23 cellular contexts compared by ENCODE assay signal in the genomic region with DNA sequence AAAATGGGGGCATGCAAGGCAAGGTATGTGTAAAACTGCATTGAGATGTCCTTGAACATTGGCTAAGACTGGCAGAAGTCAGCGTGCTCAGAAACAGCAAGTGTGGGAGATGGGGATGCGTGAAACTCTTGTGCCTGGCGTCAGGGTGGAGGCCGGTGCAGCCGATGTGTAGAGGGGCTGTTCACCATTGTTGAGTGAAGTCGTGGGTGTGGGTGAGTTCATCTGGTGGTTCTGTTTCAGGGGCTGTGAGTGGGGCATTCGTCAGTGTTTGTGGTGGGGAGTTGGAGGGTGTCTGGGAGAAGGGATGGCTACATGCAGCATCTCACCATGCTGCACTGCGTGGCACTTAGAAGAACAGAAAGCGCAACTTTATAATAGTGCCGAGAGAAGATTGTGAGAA. TPM values are rescaled to one million over a fixed set of nuclear protein-coding genes. Genes with fewer than 3 reads are reported as not detected.
DNase-seq lines count a peak whose midpoint lies in the region; ATAC-seq and TF ChIP-seq lines count a peak whose summit lies in the region.
"Had no signal": no experiment of that assay in that cellular context is flagged by ENCODE, and none has a peak within 500 bp of the region (broad histone marks: within the 10 kb centered on the region; RNA-seq: fewer than 3 reads in every experiment).

No MANE protein-coding gene starts in this region.

- H3K27ac Mint-ChIP-seq in activated naive CD4-positive, alpha-beta T cell treated with anti-CD3 and anti-CD28 coated beads, Interleukin-2, amount 50 U/mL, for 24 hours: no peak overlapping the region
- H3K27ac Mint-ChIP-seq in activated T-helper 1 cell treated with anti-CD3 and anti-CD28 coated beads, Interleukin-12 subunit alpha, Interleukin-12 subunit beta, Interleukin-2, Interleukin-4 antibody, amounts not matched to agents 30 ng/mL and 10 ng/mL and 1 ng/mL, durations not matched to agents 14 hours and 24 hours and 36 hours: peak overlapping the region; percentile 62
- H3K27ac Mint-ChIP-seq in glutamatergic neuron (ENCODE audit: unreplicated experiment): peak overlapping the region; percentile 36
- H3K27ac Mint-ChIP-seq in stimulated activated naive CD8-positive, alpha-beta T cell treated with anti-CD3 and anti-CD28 coated beads, Interleukin-15, Interleukin-2, amounts not matched to agents 100 ng/mL and 50 ng/mL, for 24 hours: peak overlapping the region; percentile 95
- H3K27ac Mint-ChIP-seq in stimulated activated naive B cell treated with anti-CD40 and anti-IgM and Interleukin-4, amounts not matched to agents 10 μg/mL and 1 μg/mL and 100 μg/mL, for 72 hours: no peak overlapping the region

- no peak for ATAC-seq in stimulated activated naive B cell treated with anti-CD40 and anti-IgM and Interleukin-4, amounts not matched to agents 10 μg/mL and 1 μg/mL and 100 μg/mL, for 72 hours (replicated peaks)
- no peak for ATAC-seq in HG03280 (IDR thresholded peaks at IDR 0.05; ENCODE audit: unreplicated experiment)
- ATAC-seq: foreskin keratinocyte had no signal

- no peaks in the 10 kb centered on the region for H3K9me3 Mint-ChIP-seq in activated naive CD4-positive, alpha-beta T cell treated with anti-CD3 and anti-CD28 coated beads, Interleukin-2, amount 50 U/mL, for 24 hours
- no peaks in the 10 kb centered on the region for H3K9me3 Mint-ChIP-seq in activated T-helper 1 cell treated with anti-CD3 and anti-CD28 coated beads, Interleukin-12 subunit alpha, Interleukin-12 subunit beta, Interleukin-2, Interleukin-4 antibody, amounts not matched to agents 30 ng/mL and 10 ng/mL and 1 ng/mL, durations not matched to agents 14 hours and 24 hours and 36 hours
- H3K9me3 Mint-ChIP-seq in glutamatergic neuron (ENCODE audit: unreplicated experiment): peaks cover 3% of the 10 kb centered on the region
- H3K9me3 Mint-ChIP-seq in stimulated activated naive CD8-positive, alpha-beta T cell treated with anti-CD3 and anti-CD28 coated beads, Interleukin-15, Interleukin-2, amounts not matched to agents 100 ng/mL and 50 ng/mL, for 24 hours: no peaks in the 10 kb centered on the region
- H3K9me3 Mint-ChIP-seq in stimulated activated naive B cell treated with anti-CD40 and anti-IgM and Interleukin-4, amounts not matched to agents 10 μg/mL and 1 μg/mL and 100 μg/mL, for 72 hours: no peaks in the 10 kb centered on the region
- H3K9me3 Mint-ChIP-seq: dendritic cell treated with granulocyte-macrophage colony-stimulating factor and Interleukin-4, amounts not matched to agents 40 ng/mL and 50 ng/mL, for 4 days; H9 had no signal

- no peaks in the 10 kb centered on the region for H3K27me3 Mint-ChIP-seq in activated naive CD4-positive, alpha-beta T cell treated with anti-CD3 and anti-CD28 coated beads, Interleukin-2, amount 50 U/mL, for 24 hours
- H3K27me3 Mint-ChIP-seq in activated T-helper 1 cell treated with anti-CD3 and anti-CD28 coated beads, Interleukin-12 subunit alpha, Interleukin-12 subunit beta, Interleukin-2, Interleukin-4 antibody, amounts not matched to agents 30 ng/mL and 10 ng/mL and 1 ng/mL, durations not matched to agents 14 hours and 24 hours and 36 hours (ENCODE audit: insufficient read depth): no peaks in the 10 kb centered on the region
- H3K27me3 Mint-ChIP-seq in glutamatergic neuron (ENCODE audit: unreplicated experiment): peaks cover 5% of the 10 kb centered on the region
- no peaks in the 10 kb centered on the region for H3K27me3 Mint-ChIP-seq in stimulated activated naive CD8-positive, alpha-beta T cell treated with anti-CD3 and anti-CD28 coated beads, Interleukin-15, Interleukin-2, amounts not matched to agents 100 ng/mL and 50 ng/mL, for 24 hours
- no peaks in the 10 kb centered on the region for H3K27me3 Mint-ChIP-seq in stimulated activated naive B cell treated with anti-CD40 and anti-IgM and Interleukin-4, amounts not matched to agents 10 μg/mL and 1 μg/mL and 100 μg/mL, for 72 hours
- H3K27me3 Mint-ChIP-seq: dendritic cell treated with granulocyte-macrophage colony-stimulating factor and Interleukin-4, amounts not matched to agents 40 ng/mL and 50 ng/mL, for 4 days had no signal

- peaks cover 22% of the 10 kb centered on the region for H3K36me3 Mint-ChIP-seq in activated naive CD4-positive, alpha-beta T cell treated with anti-CD3 and anti-CD28 coated beads, Interleukin-2, amount 50 U/mL, for 24 hours
- peaks cover 57% of the 10 kb centered on the region for H3K36me3 Mint-ChIP-seq in activated T-helper 1 cell treated with anti-CD3 and anti-CD28 coated beads, Interleukin-12 subunit alpha, Interleukin-12 subunit beta, Interleukin-2, Interleukin-4 antibody, amounts not matched to agents 30 ng/mL and 10 ng/mL and 1 ng/mL, durations not matched to agents 14 hours and 24 hours and 36 hours (ENCODE audit: low read depth)
- peaks cover 17% of the 10 kb centered on the region for H3K36me3 Mint-ChIP-seq in glutamatergic neuron (ENCODE audit: unreplicated experiment)
- H3K36me3 Mint-ChIP-seq in stimulated activated naive CD8-positive, alpha-beta T cell treated with anti-CD3 and anti-CD28 coated beads, Interleukin-15, Interleukin-2, amounts not matched to agents 100 ng/mL and 50 ng/mL, for 24 hours (ENCODE audit: low read depth): peaks cover 83% of the 10 kb centered on the region
- peaks cover 56 to 75% of the 10 kb centered on the region in 2 donors for H3K36me3 Mint-ChIP-seq in stimulated activated naive B cell treated with anti-CD40 and anti-IgM and Interleukin-4, amounts not matched to agents 10 μg/mL and 1 μg/mL and 100 μg/mL, for 72 hours

- no peak for DNase-seq in activated naive CD4-positive, alpha-beta T cell treated with Interleukin-2 at 50 U/mL for 16 hours
- no peak for DNase-seq in activated T-helper 1 cell treated with anti-CD3 and anti-CD28 coated beads, Interleukin-12 subunit alpha, Interleukin-12 subunit beta, Interleukin-2, Interleukin-4 antibody, amounts not matched to agents 30 ng/mL and 10 ng/mL and 1 ng/mL, durations not matched to agents 14 hours and 24 hours and 36 hours (ENCODE audit: low spot score)
- no peak for DNase-seq in glutamatergic neuron
- DNase-seq in stimulated activated naive B cell treated with anti-CD40 and anti-IgM and Interleukin-4, amounts not matched to agents 10 μg/mL and 1 μg/mL and 100 μg/mL, for 72 hours: no peak
- no peak for DNase-seq in C1 segment of cervical spinal cord (lab: John Stamatoyannopoulos, UW)
- DNase-seq: DMS79; foreskin keratinocyte; H9; hippocampal formation; NCI-H1417; NCI-H524; posterior cingulate gyrus; Right ventricle myocardium superior; small intestine; stimulated activated CD4-positive, alpha-beta T cell treated with anti-CD3 and anti-CD28 coated beads, Interleukin-4, amount 100 ng/mL, for 24 hours; WERI-Rb-1 had no signal

- H3K4me1 Mint-ChIP-seq in activated naive CD4-positive, alpha-beta T cell treated with anti-CD3 and anti-CD28 coated beads, Interleukin-2, amount 50 U/mL, for 24 hours: peaks cover 35% of the 10 kb centered on the region
- H3K4me1 Mint-ChIP-seq in activated T-helper 1 cell treated with anti-CD3 and anti-CD28 coated beads, Interleukin-12 subunit alpha, Interleukin-12 subunit beta, Interleukin-2, Interleukin-4 antibody, amounts not matched to agents 30 ng/mL and 10 ng/mL and 1 ng/mL, durations not matched to agents 14 hours and 24 hours and 36 hours (ENCODE audit: low read depth): peaks cover 48% of the 10 kb centered on the region
- peaks cover 2% of the 10 kb centered on the region for H3K4me1 Mint-ChIP-seq in glutamatergic neuron (ENCODE audit: low read depth, unreplicated experiment)
- peaks cover 70% of the 10 kb centered on the region for H3K4me1 Mint-ChIP-seq in stimulated activated naive CD8-positive, alpha-beta T cell treated with anti-CD3 and anti-CD28 coated beads, Interleukin-15, Interleukin-2, amounts not matched to agents 100 ng/mL and 50 ng/mL, for 24 hours (ENCODE audit: low read depth)
- peaks cover 19 to 35% of the 10 kb centered on the region in 2 donors for H3K4me1 Mint-ChIP-seq in stimulated activated naive B cell treated with anti-CD40 and anti-IgM and Interleukin-4, amounts not matched to agents 10 μg/mL and 1 μg/mL and 100 μg/mL, for 72 hours
- H3K4me1 Mint-ChIP-seq: H9 had no signal

- peak overlapping the region; percentile 11 for H3K4me3 Mint-ChIP-seq in activated naive CD4-positive, alpha-beta T cell treated with anti-CD3 and anti-CD28 coated beads, Interleukin-2, amount 50 U/mL, for 24 hours
- H3K4me3 Mint-ChIP-seq in activated T-helper 1 cell treated with anti-CD3 and anti-CD28 coated beads, Interleukin-12 subunit alpha, Interleukin-12 subunit beta, Interleukin-2, Interleukin-4 antibody, amounts not matched to agents 30 ng/mL and 10 ng/mL and 1 ng/mL, durations not matched to agents 14 hours and 24 hours and 36 hours: no peak overlapping the region
- H3K4me3 Mint-ChIP-seq in glutamatergic neuron (ENCODE audit: unreplicated experiment): peak overlapping the region; percentile 31
- H3K4me3 Mint-ChIP-seq in stimulated activated naive CD8-positive, alpha-beta T cell treated with anti-CD3 and anti-CD28 coated beads, Interleukin-15, Interleukin-2, amounts not matched to agents 100 ng/mL and 50 ng/mL, for 24 hours: peak overlapping the region; percentile 71
- peak overlapping the region in 1 of 2 donors; percentile 2 for H3K4me3 Mint-ChIP-seq in stimulated activated naive B cell treated with anti-CD40 and anti-IgM and Interleukin-4, amounts not matched to agents 10 μg/mL and 1 μg/mL and 100 μg/mL, for 72 hours
- H3K4me3 Mint-ChIP-seq: dendritic cell treated with granulocyte-macrophage colony-stimulating factor and Interleukin-4, amounts not matched to agents 40 ng/mL and 50 ng/mL, for 4 days; H9 had no signal

- no peak for TF ChIP-seq CTCF in glutamatergic neuron (IDR thresholded peaks at IDR 0.05; ENCODE audit: partially characterized antibody, unreplicated experiment)

- intact Hi-C loops in activated T-helper 1 cell treated with anti-CD3 and anti-CD28 coated beads, Interleukin-12 subunit alpha, Interleukin-12 subunit beta, Interleukin-2, Interleukin-4 antibody, amounts not matched to agents 30 ng/mL and 10 ng/mL and 1 ng/mL, durations not matched to agents 14 hours and 24 hours and 36 hours (cut with micrococcal nuclease): no loop called here

RNA-seq across cellular contexts. Expression of a gene that starts 11.4 kb away (rescaled TPM):
- 0.91 TPM in 1 of 2 replicates, not detected in the other for total RNA-seq in activated T-helper 1 cell treated with anti-CD3 and anti-CD28 coated beads, Interleukin-12 subunit alpha, Interleukin-12 subunit beta, Interleukin-2, Interleukin-4 antibody, amounts not matched to agents 30 ng/mL and 10 ng/mL and 1 ng/mL, durations not matched to agents 14 hours and 24 hours and 36 hours
- not detected for total RNA-seq in glutamatergic neuron (ENCODE audit: unreplicated experiment)
- total RNA-seq: H9; M059J; myocyte; Right ventricle myocardium superior; T-helper 1 cell treated with Interleukin-12 subunit alpha and Interleukin-12 subunit beta and Interleukin-4 antibody, amounts not matched to agents 30 ng/mL and 1 ng/mL, for 36 hours had no signal

RNA-seq across cellular contexts. Expression of a gene that starts 13.0 kb away (rescaled TPM):
- 243 and 245 TPM in 2 replicates for total RNA-seq in activated T-helper 1 cell treated with anti-CD3 and anti-CD28 coated beads, Interleukin-12 subunit alpha, Interleukin-12 subunit beta, Interleukin-2, Interleukin-4 antibody, amounts not matched to agents 30 ng/mL and 10 ng/mL and 1 ng/mL, durations not matched to agents 14 hours and 24 hours and 36 hours
- 70.3 TPM for total RNA-seq in glutamatergic neuron (ENCODE audit: unreplicated experiment)

RNA-seq across cellular contexts. Expression of a gene that starts 13.7 kb away (rescaled TPM):
- 9.5 and 10.0 TPM in 2 replicates for total RNA-seq in activated T-helper 1 cell treated with anti-CD3 and anti-CD28 coated beads, Interleukin-12 subunit alpha, Interleukin-12 subunit beta, Interleukin-2, Interleukin-4 antibody, amounts not matched to agents 30 ng/mL and 10 ng/mL and 1 ng/mL, durations not matched to agents 14 hours and 24 hours and 36 hours
- total RNA-seq in glutamatergic neuron (ENCODE audit: unreplicated experiment): 20.7 TPM

RNA-seq across cellular contexts. Expression of a gene that starts 14.1 kb away (rescaled TPM):
- 40.6 and 45.5 TPM in 2 replicates for total RNA-seq in activated T-helper 1 cell treated with anti-CD3 and anti-CD28 coated beads, Interleukin-12 subunit alpha, Interleukin-12 subunit beta, Interleukin-2, Interleukin-4 antibody, amounts not matched to agents 30 ng/mL and 10 ng/mL and 1 ng/mL, durations not matched to agents 14 hours and 24 hours and 36 hours
- 43.2 TPM for total RNA-seq in glutamatergic neuron (ENCODE audit: unreplicated experiment)

RNA-seq across cellular contexts. Expression of a gene that starts 35.0 kb away (rescaled TPM):
- 100 and 104 TPM in 2 replicates for total RNA-seq in activated T-helper 1 cell treated with anti-CD3 and anti-CD28 coated beads, Interleukin-12 subunit alpha, Interleukin-12 subunit beta, Interleukin-2, Interleukin-4 antibody, amounts not matched to agents 30 ng/mL and 10 ng/mL and 1 ng/mL, durations not matched to agents 14 hours and 24 hours and 36 hours
- total RNA-seq in glutamatergic neuron (ENCODE audit: unreplicated experiment): 142 TPM

Comparison
In these comparisons a context has a peak if more than half of its experiments do, and no peak if none do; other contexts are left out.
1. H3K27ac Mint-ChIP-seq: peak in activated T-helper 1 cell treated with anti-CD3 and anti-CD28 coated beads, Interleukin-12 subunit alpha, Interleukin-12 subunit beta, Interleukin-2, Interleukin-4 antibody, amounts not matched to agents 30 ng/mL and 10 ng/mL and 1 ng/mL, durations not matched to agents 14 hours and 24 hours and 36 hours (single experiment), glutamatergic neuron (single experiment) and stimulated activated naive CD8-positive, alpha-beta T cell treated with anti-CD3 and anti-CD28 coated beads, Interleukin-15, Interleukin-2, amounts not matched to agents 100 ng/mL and 50 ng/mL, for 24 hours (single experiment); none in activated naive CD4-positive, alpha-beta T cell treated with anti-CD3 and anti-CD28 coated beads, Interleukin-2, amount 50 U/mL, for 24 hours (single experiment) and stimulated activated naive B cell treated with anti-CD40 and anti-IgM and Interleukin-4, amounts not matched to agents 10 μg/mL and 1 μg/mL and 100 μg/mL, for 72 hours (single experiment).